In the genomic region with DNA sequence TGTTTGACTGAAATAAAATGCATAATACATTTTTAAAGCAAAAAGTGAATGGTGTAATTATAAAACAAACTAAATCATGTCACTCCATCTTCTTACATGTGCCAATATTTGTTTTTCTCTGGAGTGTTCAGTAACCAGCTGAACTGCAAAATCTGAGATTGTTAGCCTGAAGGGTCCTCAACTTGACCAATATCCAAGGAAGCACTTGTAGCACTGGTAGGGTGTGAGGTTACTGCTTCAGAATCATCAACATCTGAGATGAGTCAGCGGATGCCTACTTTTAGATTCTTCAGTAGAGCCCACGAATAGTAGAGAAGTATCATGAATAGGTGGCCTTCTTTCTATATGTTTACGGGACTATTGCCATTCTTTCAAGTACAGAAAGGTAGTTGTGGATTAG, we compare ENCODE assay signal across 25 cellular contexts.
"Had no signal": no experiment of that assay in that cellular context is flagged by ENCODE, and none has a peak within 500 bp of the region (broad histone marks: within the 10 kb centered on the region; RNA-seq: fewer than 3 reads in every experiment).

No MANE protein-coding gene starts in this region.

- DNase-seq: activated CD4-positive, alpha-beta T cell treated with anti-CD3 and anti-CD28 coated beads for 36 hours; activated CD4-positive, alpha-beta T cell treated with anti-CD3 and anti-CD28 coated beads, Interleukin-2, amount 10 ng/mL, durations not matched to agents 7 days and 5 days; activated CD4-positive, alpha-beta T cell treated with anti-CD3 and anti-CD28 coated beads, Interleukin-2, amount 50 U/mL, for 48 hours; activated CD8-positive, alpha-beta memory T cell treated with anti-CD3 and anti-CD28 coated beads, Interleukin-2, amount 50 U/mL, for 4 hours; activated CD8-positive, alpha-beta T cell treated with anti-CD3 and anti-CD28 coated beads, Interleukin-2, amount 10 ng/mL, durations not matched to agents 7 days and 5 days; activated naive CD4-positive, alpha-beta T cell treated with anti-CD3 and anti-CD28 coated beads, Interleukin-2, amount 10 ng/mL, durations not matched to agents 7 days and 5 days; activated naive CD8-positive, alpha-beta T cell treated with anti-CD3 and anti-CD28 coated beads, Interleukin-2, amount 50 U/mL, for 24 hours; activated T-cell treated with anti-CD3 and anti-CD28 coated beads for 4 hours; activated T-cell treated with anti-CD3 and anti-CD28 coated beads, Interleukin-2, amount 50 U/mL, for 4 hours; anterior cingulate cortex; central memory CD4-positive, alpha-beta T cell; NCI-H1092 treated with DMSO at 0.1 percent for 48 hours; NCI-H1436; NCI-H1694; NCI-H1930; NCI-H2107; NCI-H2171; NCI-H524; NCI-H69; NCI-H82; SHP77; SJCRH30; T1000 had no signal

- H3K4me3 ChIP-seq: SJCRH30, SK-N-MC had no signal

- H3K27ac ChIP-seq: SJCRH30, SK-N-MC had no signal

- H3K36me3 ChIP-seq: SJCRH30 had no signal

- H3K9me3 ChIP-seq: SJCRH30 had no signal

- ATAC-seq: activated CD4-positive, alpha-beta T cell treated with anti-CD3 and anti-CD28 coated beads for 36 hours; activated CD8-positive, alpha-beta T cell treated with anti-CD3 and anti-CD28 coated beads, Interleukin-2, amount 10 ng/mL, durations not matched to agents 7 days and 5 days; activated naive CD8-positive, alpha-beta T cell treated with anti-CD3 and anti-CD28 coated beads, Interleukin-2, amount 50 U/mL, for 24 hours; activated T-cell treated with anti-CD3 and anti-CD28 coated beads, Interleukin-2, amount 50 U/mL, for 4 hours; Panc1 had no signal

- H3K27me3 ChIP-seq: SJCRH30 had no signal
